30 cellular contexts compared by ENCODE assay signal in the genomic region with DNA sequence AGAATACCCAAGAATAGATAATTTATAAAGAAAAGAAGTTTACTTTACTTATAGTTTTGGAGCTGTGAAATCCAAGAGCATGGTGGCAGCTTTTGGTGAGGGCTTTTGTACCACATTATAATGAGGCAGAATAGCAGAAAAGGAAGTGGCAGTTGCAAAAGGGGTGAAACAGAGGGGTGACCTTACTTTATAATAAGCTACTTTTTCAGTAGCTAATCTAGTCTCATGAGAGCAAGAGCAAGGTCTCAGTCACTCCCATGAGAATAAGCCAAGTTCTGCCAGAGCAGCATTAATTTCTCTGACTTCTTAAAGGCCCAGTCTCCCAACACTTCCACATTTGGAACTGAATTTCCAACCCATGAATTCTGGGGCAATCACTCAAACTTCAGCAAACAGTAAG.
"Had no signal": no experiment of that assay in that cellular context is flagged by ENCODE, and none has a peak within 500 bp of the region (broad histone marks: within the 10 kb centered on the region; RNA-seq: fewer than 3 reads in every experiment).

No MANE protein-coding gene starts in this region.

- ATAC-seq: activated CD4-positive, alpha-beta T cell treated with anti-CD3 and anti-CD28 coated beads for 36 hours; activated CD4-positive, CD25-positive, alpha-beta regulatory T cell treated with anti-CD3 and anti-CD28 coated beads, Interleukin-2, amount 50 U/mL, for 24 hours; activated CD8-positive, alpha-beta memory T cell treated with anti-CD3 and anti-CD28 coated beads, Interleukin-2, amount 10 ng/mL, durations not matched to agents 7 days and 5 days; activated CD8-positive, alpha-beta T cell treated with anti-CD3 and anti-CD28 coated beads, Interleukin-2, amount 10 ng/mL, durations not matched to agents 7 days and 5 days; activated naive CD8-positive, alpha-beta T cell treated with anti-CD3 and anti-CD28 coated beads, Interleukin-2, amount 50 U/mL, for 24 hours; WTC11 had no signal

- H3K4me3 ChIP-seq: ascending aorta, cardiac muscle cell had no signal

- H3K9me3 ChIP-seq: ascending aorta had no signal

- H3K4me1 ChIP-seq: ascending aorta had no signal

- DNase-seq: activated CD4-positive, alpha-beta memory T cell treated with anti-CD3 and anti-CD28 coated beads, Interleukin-2, amount 10 ng/mL, durations not matched to agents 7 days and 5 days; activated CD4-positive, alpha-beta T cell treated with anti-CD3 and anti-CD28 coated beads for 1 hour; activated CD4-positive, alpha-beta T cell treated with anti-CD3 and anti-CD28 coated beads for 36 hours; activated CD4-positive, alpha-beta T cell treated with anti-CD3 and anti-CD28 coated beads for 48 hours; activated CD4-positive, alpha-beta T cell treated with anti-CD3 and anti-CD28 coated beads, Interleukin-2, amount 10 ng/mL, durations not matched to agents 7 days and 5 days; activated CD4-positive, alpha-beta T cell treated with anti-CD3 and anti-CD28 coated beads, Interleukin-2, amount 50 U/mL, for 48 hours; activated CD4-positive, CD25-positive, alpha-beta regulatory T cell; activated CD8-positive, alpha-beta memory T cell treated with anti-CD3 and anti-CD28 coated beads for 24 hours; activated CD8-positive, alpha-beta memory T cell treated with anti-CD3 and anti-CD28 coated beads, Interleukin-2, amount 10 ng/mL, durations not matched to agents 7 days and 5 days; activated CD8-positive, alpha-beta memory T cell treated with anti-CD3 and anti-CD28 coated beads, Interleukin-2, amount 50 U/mL, for 48 hours; activated CD8-positive, alpha-beta T cell treated with anti-CD3 and anti-CD28 coated beads, Interleukin-2, amount 10 ng/mL, durations not matched to agents 7 days and 5 days; activated effector memory CD4-positive, alpha-beta T cell treated with Interleukin-2 at 50 U/mL for 16 hours; activated gamma-delta T cell; activated naive CD4-positive, alpha-beta T cell treated with anti-CD3 and anti-CD28 coated beads, Interleukin-2, amount 10 ng/mL, durations not matched to agents 7 days and 5 days; activated naive CD4-positive, alpha-beta T cell treated with Interleukin-2 at 50 U/mL for 16 hours; activated naive CD8-positive, alpha-beta T cell treated with anti-CD3 and anti-CD28 coated beads, Interleukin-2, amount 10 ng/mL, durations not matched to agents 7 days and 5 days; activated naive CD8-positive, alpha-beta T cell treated with anti-CD3 and anti-CD28 coated beads, Interleukin-2, amount 50 U/mL, for 24 hours; activated T-cell treated with anti-CD3 and anti-CD28 coated beads, Interleukin-2, amount 50 U/mL, for 24 hours; activated T-cell treated with anti-CD3 and anti-CD28 coated beads, Interleukin-2, amount 50 U/mL, for 48 hours; amygdala; anterior cingulate cortex; caudate nucleus; cerebellar nuclear complex; T-helper 2 cell; T-helper 9 cell; WERI-Rb-1 had no signal

- H3K27me3 ChIP-seq: ascending aorta, cardiac muscle cell had no signal

- H3K36me3 ChIP-seq: ascending aorta, cardiac muscle cell, WERI-Rb-1 had no signal

- H3K27ac ChIP-seq: ascending aorta, cardiac muscle cell, WERI-Rb-1 had no signal
